ENCODE assay signal across 8 cellular contexts in the genomic region with DNA sequence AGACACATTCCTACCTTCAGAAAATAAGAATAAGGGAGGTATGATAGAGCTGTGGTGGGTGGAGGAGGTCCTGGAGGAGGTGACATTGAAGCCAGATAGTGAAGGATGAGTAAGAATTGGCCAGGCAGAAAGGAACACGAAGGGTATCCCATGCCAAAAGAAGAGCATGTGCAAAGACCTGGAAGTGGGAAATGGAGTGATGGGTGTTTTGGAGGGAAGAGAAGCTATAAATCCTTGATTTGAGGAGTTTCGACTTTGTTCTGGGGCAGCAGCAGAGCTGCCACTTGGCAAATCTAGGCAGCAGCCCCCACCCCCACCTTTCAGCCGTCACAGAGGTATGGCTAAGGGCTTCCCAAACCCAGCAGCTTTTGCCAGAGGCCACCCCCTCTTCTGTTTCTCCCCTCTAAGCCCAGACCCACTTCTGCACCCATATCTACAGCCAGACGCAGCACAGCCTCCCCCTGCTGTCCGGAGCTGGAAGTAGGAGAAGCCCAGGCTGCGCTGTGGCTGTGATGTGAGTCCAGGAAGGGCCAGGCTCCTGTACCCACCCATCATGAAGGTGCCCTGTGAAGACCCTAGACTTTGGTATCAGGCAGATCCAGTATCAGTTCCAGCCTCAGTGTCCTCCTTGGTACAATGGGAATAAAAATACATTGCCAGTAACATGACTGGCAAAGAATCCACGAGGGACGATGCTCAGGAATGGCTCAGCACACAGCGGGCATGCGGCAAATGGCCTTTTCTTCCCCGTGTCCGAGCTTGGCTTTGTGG.
DNase-seq lines count a peak whose midpoint lies in the region; ATAC-seq, FAIRE-seq and TF ChIP-seq lines count a peak whose summit lies in the region.

No MANE protein-coding gene starts in this region.

- H3K36me3 ChIP-seq in Peyer's patch: no peaks in the 10 kb centered on the region
- no peaks in the 10 kb centered on the region for H3K36me3 ChIP-seq in keratinocyte (ENCODE audit: control insufficient read depth in 2 of 2, extremely low read depth in 1 of 2, insufficient read depth in 2 of 2, low read length in 2 of 2)
- H3K36me3 ChIP-seq in gastrocnemius medialis: no peaks in the 10 kb centered on the region

- intact Hi-C loops in gastrocnemius medialis (cut with DNase I; ENCODE audit: low total_unique reads): loop anchor here (2.0 kb wide), 1 partner anchor 189 kb away; a partner anchor contains a TSS

- H2AFZ ChIP-seq in keratinocyte (ENCODE audit: control insufficient read depth, low read length): no peak overlapping the region

- H4K20me1 ChIP-seq in keratinocyte (ENCODE audit: control insufficient read depth, extremely low read depth, insufficient read depth, low read length): peaks cover 5% of the 10 kb centered on the region

- peaks cover 0 to 19% (median 9%) of the 10 kb centered on the region in 4 donors for H3K4me1 ChIP-seq in Peyer's patch
- no peaks in the 10 kb centered on the region for H3K4me1 ChIP-seq in keratinocyte (ENCODE audit: control insufficient read depth, extremely low read depth, insufficient read depth, low read length)
- H3K4me1 ChIP-seq in gastrocnemius medialis: no peaks in the 10 kb centered on the region

- dilution Hi-C loops in keratinocyte (cut with MboI; ENCODE audit: extremely low pct_ligation_motif_present, low sequenced_read_pairs): no loop called here

- TF ChIP-seq CTCF in Peyer's patch (IDR thresholded peaks at IDR 0.05): peak in 4 of 6 experiments; percentile 38 to 59 (median 50)
- peak; percentile 81 to 97 (median 90) for TF ChIP-seq CTCF in keratinocyte (optimal IDR thresholded peaks at IDR 0.05 in 1 of 3, IDR thresholded peaks at IDR 0.05 in 1 of 3, conservative IDR thresholded peaks at IDR 0.05 in 1 of 3; ENCODE audit: extremely low read depth in 1 of 3, insufficient read depth in 2 of 3, low read length in 3 of 3)
- peak in 2 of 5 experiments; percentile 37 to 58 for TF ChIP-seq CTCF in gastrocnemius medialis (IDR thresholded peaks at IDR 0.05 in 4 of 5, conservative IDR thresholded peaks at IDR 0.05 in 1 of 5)

- no peaks in the 10 kb centered on the region for H3K79me2 ChIP-seq in keratinocyte (ENCODE audit: control insufficient read depth, insufficient read depth, low read length)

- no peaks in the 10 kb centered on the region for H3K9me1 ChIP-seq in keratinocyte (ENCODE audit: control insufficient read depth, extremely low read depth, insufficient read depth, low read length)

- H3K27me3 ChIP-seq in Peyer's patch (peaks cover 0 to 16% of the 10 kb centered on the region in 2 donors), keratinocyte (ENCODE audit: control insufficient read depth, extremely low read depth, insufficient read depth, low read length) (peaks cover 57% of the 10 kb centered on the region), gastrocnemius medialis (peaks cover 24 to 40% (median 34%) of the 10 kb centered on the region in 3 donors)

- in situ Hi-C loops in T47D (cut with HindIII; ENCODE audit: low pct_unique_long_range_greater_than_20kb, low sequenced_read_pairs) (no loop called here), gastrocnemius medialis (cut with MboI; ENCODE audit: low sequenced_read_pairs in 4 of 4) (no loop called here)

- H3K4me3 ChIP-seq in Peyer's patch (no peak overlapping the region), keratinocyte (ENCODE audit: control insufficient read depth in 2 of 3, extremely low read depth in 1 of 3, insufficient read depth in 2 of 3, low read depth in 1 of 3, low read length in 3 of 3) (no peak overlapping the region), gastrocnemius medialis (no peak overlapping the region)

- no peak overlapping the region for H3K4me2 ChIP-seq in keratinocyte (ENCODE audit: control insufficient read depth, extremely low read depth, insufficient read depth, low read depth, low read length)

- TF ChIP-seq POLR2A in Peyer's patch (IDR thresholded peaks at IDR 0.05) (no peak), gastrocnemius medialis (IDR thresholded peaks at IDR 0.05) (no peak)

- ATAC-seq in GM21515 (IDR thresholded peaks at IDR 0.05; ENCODE audit: unreplicated experiment) (no peak), gastrocnemius medialis (no peak)

- H3K27ac ChIP-seq in Peyer's patch (no peak overlapping the region), keratinocyte (ENCODE audit: control insufficient read depth, insufficient read depth, low read length) (no peak overlapping the region), gastrocnemius medialis (no peak overlapping the region)

- no peak overlapping the region for H3K9ac ChIP-seq in keratinocyte (ENCODE audit: control insufficient read depth, extremely low read depth, insufficient read depth, low read length)

- DNase-seq in Daoy (ENCODE audit: low read depth): peak; percentile 76
- peak in 48 of 76 experiments; percentile 3 to 64 (median 32) for DNase-seq in HUDEP-2 (lab: John Stamatoyannopoulos, UW; ENCODE audit: unreplicated experiment in 76 of 76)
- DNase-seq in Peyer's patch: peak; percentile 18 to 68 (median 56)
- DNase-seq in T47D (ENCODE audit: low read depth in 1 of 2, low spot score in 1 of 2): peak; percentile 71 to 76
- DNase-seq in keratinocyte (ENCODE audit: low read depth, low spot score): no peak
- DNase-seq in stimulated activated CD8-positive, alpha-beta memory T cell treated with anti-CD3 and anti-CD28 coated beads, Interleukin-15, amount 100 ng/mL, for 48 hours (ENCODE audit: low read depth in 2 of 2): peak; percentile 19 to 33
- DNase-seq in gastrocnemius medialis: no peak

- H3K9me3 ChIP-seq in Peyer's patch (no peaks in the 10 kb centered on the region), keratinocyte (ENCODE audit: control insufficient read depth, low read depth, low read length) (no peaks in the 10 kb centered on the region), gastrocnemius medialis (no peaks in the 10 kb centered on the region)

- peak; percentile 36 for FAIRE-seq in keratinocyte (lab: Jason Lieb, UNC)

Comparison
In these comparisons a context has a peak if more than half of its experiments do, and no peak if none do; other contexts are left out.
1. DNase-seq: peak in Daoy (single experiment), HUDEP-2 (48 of 76), Peyer's patch (3 of 3), T47D (2 of 2) and stimulated activated CD8-positive, alpha-beta memory T cell treated with anti-CD3 and anti-CD28 coated beads, Interleukin-15, amount 100 ng/mL, for 48 hours (2 of 2); none in keratinocyte (single experiment) and gastrocnemius medialis (0 of 2).